ENCODE assay signal across 8 cellular contexts in the genomic region with DNA sequence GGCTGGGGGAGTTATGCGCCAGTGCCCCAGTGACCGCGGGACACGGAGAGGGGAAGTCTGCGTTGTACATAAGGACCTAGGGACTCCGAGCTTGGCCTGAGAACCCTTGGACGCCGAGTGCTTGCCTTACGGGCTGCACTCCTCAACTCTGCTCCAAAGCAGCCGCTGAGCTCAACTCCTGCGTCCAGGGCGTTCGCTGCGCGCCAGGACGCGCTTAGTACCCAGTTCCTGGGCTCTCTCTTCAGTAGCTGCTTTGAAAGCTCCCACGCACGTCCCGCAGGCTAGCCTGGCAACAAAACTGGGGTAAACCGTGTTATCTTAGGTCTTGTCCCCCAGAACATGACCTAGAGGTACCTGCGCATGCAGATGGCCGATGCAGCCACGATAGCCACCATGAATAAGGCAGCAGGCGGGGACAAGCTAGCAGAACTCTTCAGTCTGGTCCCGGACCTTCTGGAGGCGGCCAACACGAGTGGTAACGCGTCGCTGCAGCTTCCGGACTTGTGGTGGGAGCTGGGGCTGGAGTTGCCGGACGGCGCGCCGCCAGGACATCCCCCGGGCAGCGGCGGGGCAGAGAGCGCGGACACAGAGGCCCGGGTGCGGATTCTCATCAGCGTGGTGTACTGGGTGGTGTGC. TPM values are rescaled to one million over a fixed set of nuclear protein-coding genes. Genes with fewer than 3 reads are reported as not detected.
A peak's percentile ranks its signal among the peaks of the same experiment; 100 is the strongest.
DNase-seq lines count a peak whose midpoint lies in the region; ATAC-seq and TF ChIP-seq lines count a peak whose summit lies in the region.

A gene with protein sequence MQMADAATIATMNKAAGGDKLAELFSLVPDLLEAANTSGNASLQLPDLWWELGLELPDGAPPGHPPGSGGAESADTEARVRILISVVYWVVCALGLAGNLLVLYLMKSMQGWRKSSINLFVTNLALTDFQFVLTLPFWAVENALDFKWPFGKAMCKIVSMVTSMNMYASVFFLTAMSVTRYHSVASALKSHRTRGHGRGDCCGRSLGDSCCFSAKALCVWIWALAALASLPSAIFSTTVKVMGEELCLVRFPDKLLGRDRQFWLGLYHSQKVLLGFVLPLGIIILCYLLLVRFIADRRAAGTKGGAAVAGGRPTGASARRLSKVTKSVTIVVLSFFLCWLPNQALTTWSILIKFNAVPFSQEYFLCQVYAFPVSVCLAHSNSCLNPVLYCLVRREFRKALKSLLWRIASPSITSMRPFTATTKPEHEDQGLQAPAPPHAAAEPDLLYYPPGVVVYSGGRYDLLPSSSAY (plus strand): TSS at position 6 of the 636 bp plus-strand sequence. CDS start 355 bp downstream, at position 361.

- no peak for TF ChIP-seq RAD21 in SK-N-SH (IDR thresholded peaks at IDR 0.05; ENCODE audit: low read length)

- no peak within 1 kb of the TSS for H4K91ac ChIP-seq in trophoblast cell (ENCODE audit: low read depth, low read length)

- no peak for TF ChIP-seq CTCF in SK-N-SH (IDR thresholded peaks at IDR 0.05)
- TF ChIP-seq CTCF in heart left ventricle (IDR thresholded peaks at IDR 0.05): peak in 1 of 12 donors; percentile 4
- TF ChIP-seq CTCF in colonic mucosa (IDR thresholded peaks at IDR 0.05): no peak

- no peak within 1 kb of the TSS for H3K23ac ChIP-seq in trophoblast cell (ENCODE audit: low read length)

- H3K14ac ChIP-seq in trophoblast cell (ENCODE audit: low read length): no peak within 1 kb of the TSS

- no peaks in the 10 kb centered on the region for H3F3A ChIP-seq in SK-N-SH (replicated peaks; ENCODE audit: insufficient read depth)

- TF ChIP-seq POLR2A in heart left ventricle (IDR thresholded peaks at IDR 0.05) (no peak), GM18505 (IDR thresholded peaks at IDR 0.05; ENCODE audit: borderline replicate concordance, extremely low read depth, insufficient read depth, insufficient read length) (no peak)

- no peaks in the 10 kb centered on the region for H3K79me1 ChIP-seq in trophoblast cell (ENCODE audit: low read length)

- WGBS in SK-N-SH (ENCODE audit: low lambda C conversion rate): 13% methylated on average over 25 of the region's 45 CpGs
- WGBS in heart left ventricle, 4 donors: 3 to 5% (median 5%) methylated on average over 16 to 45 of the region's 45 CpGs
- WGBS in trophoblast cell (ENCODE audit: extremely low coverage, insufficient coverage, insufficient read length): no CpG with 5 or more reads among the region's 45 CpGs

- no peak within 1 kb of the TSS for H3K27ac ChIP-seq in SK-N-SH (ENCODE audit: low read depth in 2 of 2, low read length in 1 of 2)
- no peak within 1 kb of the TSS for H3K27ac ChIP-seq in heart left ventricle
- no peak within 1 kb of the TSS for H3K27ac ChIP-seq in trophoblast cell (ENCODE audit: low read depth, low read length)
- H3K27ac ChIP-seq in colonic mucosa: no peak within 1 kb of the TSS

- ATAC-seq in heart left ventricle (peak in 3 of 4 donors; percentile 42 to 60 (median 56)), GM18498 (IDR thresholded peaks at IDR 0.05; ENCODE audit: unreplicated experiment) (no peak), GM18505 (IDR thresholded peaks at IDR 0.05; ENCODE audit: unreplicated experiment) (no peak), GM19467 (IDR thresholded peaks at IDR 0.05; ENCODE audit: unreplicated experiment) (no peak)

- H3K27me3 ChIP-seq in SK-N-SH (ENCODE audit: insufficient read depth) (peaks cover 51% of the 10 kb centered on the region), heart left ventricle (peaks cover 19 to 64% (median 44%) of the 10 kb centered on the region in 9 donors), trophoblast cell (ENCODE audit: insufficient read depth, low read length) (no peaks in the 10 kb centered on the region), colonic mucosa (peaks cover 23% of the 10 kb centered on the region)

- peaks cover 0 to 6% of the 10 kb centered on the region in 2 experiments; a peak in 1 of 4 replicates for H3K4me1 ChIP-seq in SK-N-SH (ENCODE audit: control insufficient read depth in 1 of 2, insufficient read depth in 2 of 2, low read depth in 1 of 2, low read length in 1 of 2)
- H3K4me1 ChIP-seq in heart left ventricle: peaks cover 0 to 24% (median 8%) of the 10 kb centered on the region in 12 donors
- peaks cover 4% of the 10 kb centered on the region in 2 experiments for H3K4me1 ChIP-seq in trophoblast cell (ENCODE audit: control insufficient read depth in 1 of 2, insufficient read depth in 2 of 2, low read length in 2 of 2)
- no peaks in the 10 kb centered on the region for H3K4me1 ChIP-seq in colonic mucosa

- no peak within 1 kb of the TSS for H2BK12ac ChIP-seq in trophoblast cell (ENCODE audit: low read length)

- no peak within 1 kb of the TSS for H4K12ac ChIP-seq in trophoblast cell (ENCODE audit: low read depth, low read length)

- DNase-seq in GM04504 (ENCODE audit: low read depth) (peak; percentile 1), SK-N-SH (peak; percentile 50), heart left ventricle (peak in 2 of 5 donors; percentile 30 to 62), trophoblast cell (no peak), colonic mucosa (no peak)

- CTCF ChIA-PET in SK-N-SH (lab: Yijun Ruan, JAX): interaction anchor here (0.7 to 4.4 kb wide), 13 partner anchors 9 to 862 kb away, joined by 3 to 38 read pairs (median 4); a partner anchor contains a TSS

- peak within 1 kb of the TSS; percentile 37 to 60 for H3K4me3 ChIP-seq in SK-N-SH (ENCODE audit: low read depth in 2 of 2, low read length in 1 of 2)
- peak within 1 kb of the TSS; percentile 6 to 55 (median 38) for H3K4me3 ChIP-seq in heart left ventricle
- peak within 1 kb of the TSS; percentile 60 for H3K4me3 ChIP-seq in trophoblast cell (ENCODE audit: low read depth, low read length)
- H3K4me3 ChIP-seq in colonic mucosa: no peak within 1 kb of the TSS

- no peak within 1 kb of the TSS for H3K18ac ChIP-seq in trophoblast cell (ENCODE audit: low read length)

- H2AFZ ChIP-seq in SK-N-SH (ENCODE audit: low read depth) (peak within 1 kb of the TSS; percentile 44), trophoblast cell (ENCODE audit: insufficient read depth, low read length, poor library complexity) (no peak within 1 kb of the TSS)

- POLR2A ChIA-PET in SK-N-SH (lab: Yijun Ruan, JAX): no interaction called here

- no peaks in the 10 kb centered on the region for H3K9me2 ChIP-seq in SK-N-SH

- H2AK5ac ChIP-seq in trophoblast cell (ENCODE audit: low read length): no peak within 1 kb of the TSS

- no peak within 1 kb of the TSS for H2BK5ac ChIP-seq in trophoblast cell (ENCODE audit: low read depth, low read length, poor library complexity)

- H4K8ac ChIP-seq in trophoblast cell (ENCODE audit: low read depth, low read length): no peak within 1 kb of the TSS

- H3K4me2 ChIP-seq in SK-N-SH (peak within 1 kb of the TSS; percentile 74), trophoblast cell (ENCODE audit: low read length) (peak within 1 kb of the TSS; percentile 99)

- H3K36me3 ChIP-seq in SK-N-SH (replicated peaks in 1 of 2; ENCODE audit: control insufficient read depth in 1 of 2, insufficient read depth in 2 of 2, low read length in 1 of 2): no peaks in the 10 kb centered on the region
- no peaks in the 10 kb centered on the region for H3K36me3 ChIP-seq in heart left ventricle
- no peaks in the 10 kb centered on the region for H3K36me3 ChIP-seq in trophoblast cell (ENCODE audit: control insufficient read depth in 1 of 2, insufficient read depth in 2 of 2, low read length in 2 of 2)
- H3K36me3 ChIP-seq in colonic mucosa: no peaks in the 10 kb centered on the region

- no peak for TF ChIP-seq EP300 in SK-N-SH (IDR thresholded peaks at IDR 0.05; ENCODE audit: borderline replicate concordance in 1 of 2, low read depth in 1 of 2, low read length in 1 of 2)

- intact Hi-C loops in heart left ventricle (cut with DNase I) (loop anchor here in 5 of 10 donors (10.0 kb wide), 2 partner anchors 462 to 502 kb away; no protein-coding TSS in a partner anchor), colonic mucosa (cut with DNase I) (no loop called here)

- no peak within 1 kb of the TSS for H3K9ac ChIP-seq in SK-N-SH
- H3K9ac ChIP-seq in trophoblast cell (ENCODE audit: low read length): no peak within 1 kb of the TSS
- H3K9ac ChIP-seq in colonic mucosa (ENCODE audit: low read depth in 2 of 2, low read length in 2 of 2): no peak within 1 kb of the TSS

- H2BK120ac ChIP-seq in trophoblast cell (ENCODE audit: insufficient read depth, low read length, poor library complexity): no peak within 1 kb of the TSS

- H4K20me1 ChIP-seq in SK-N-SH (ENCODE audit: insufficient read depth): 0 out of 2 replicates have a peak, but pooled peaks cover 4% of the 10 kb centered on the region

- H3K4ac ChIP-seq in trophoblast cell (ENCODE audit: low read depth, low read length): no peak within 1 kb of the TSS

- H3K79me2 ChIP-seq in SK-N-SH (ENCODE audit: insufficient read depth) (no peaks in the 10 kb centered on the region), trophoblast cell (ENCODE audit: control insufficient read depth, insufficient read depth, low read length, poor library complexity) (no peaks in the 10 kb centered on the region)

- H3K9me3 ChIP-seq in SK-N-SH (no peaks in the 10 kb centered on the region), heart left ventricle (no peaks in the 10 kb centered on the region), trophoblast cell (ENCODE audit: insufficient read depth, low read depth, low read length) (peaks cover 3% of the 10 kb centered on the region), colonic mucosa (no peaks in the 10 kb centered on the region)

TF ChIP-seq in SK-N-SH, 30 proteins besides CTCF, POLR2A, EP300 and RAD21:
- TF ChIP-seq SIN3A (IDR thresholded peaks at IDR 0.05; ENCODE audit: borderline replicate concordance, low read depth, low read length): no peak
- TF ChIP-seq, protein P1, sequence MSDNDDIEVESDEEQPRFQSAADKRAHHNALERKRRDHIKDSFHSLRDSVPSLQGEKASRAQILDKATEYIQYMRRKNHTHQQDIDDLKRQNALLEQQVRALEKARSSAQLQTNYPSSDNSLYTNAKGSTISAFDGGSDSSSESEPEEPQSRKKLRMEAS (IDR thresholded peaks at IDR 0.05; ENCODE audit: low read depth): 0 out of 2 replicates have a peak, but pooled peaks have one; percentile 6
TF ChIP-seq in SK-N-SH: peak in this region for 1.

RNA-seq across cellular contexts. Expression of the gene that starts here (rescaled TPM):
- polyA plus RNA-seq in SK-N-SH (2012; rRNA removed): 0.05 TPM in 1 of 2 replicates, not detected in the other
- not detected in 2 replicates for polyA plus RNA-seq in SK-N-SH (2012; cell fraction: cytosol; rRNA removed)
- polyA plus RNA-seq in SK-N-SH (2012; cell fraction: nucleus; rRNA removed): 0.04 TPM in 1 of 2 replicates, not detected in the other
- total RNA-seq in heart left ventricle: not detected
- under 1 TPM in 1 of 2 donors, not detected in 1; 0.03 TPM for polyA plus RNA-seq in heart left ventricle
- not detected in 2 replicates for polyA plus RNA-seq in trophoblast cell (2013)
- not detected for total RNA-seq in colonic mucosa

Comparison
In these comparisons a context has a peak if more than half of its experiments do, and no peak if none do; other contexts are left out.
1. Peak in DNase-seq, H3K4me3 ChIP-seq and H3K4me2 ChIP-seq in SK-N-SH; RNA of the gene not detected or under 1 TPM.
2. Peak in ATAC-seq and H3K4me3 ChIP-seq in heart left ventricle; RNA of the gene not detected or under 1 TPM.